In genomic region chr10:56662765-56663447, GRCh38 we compare ENCODE assay signal across 20 cellular contexts.
DNase-seq lines count a peak whose midpoint lies in the region; ATAC-seq lines count a peak whose summit lies in the region.
"Had no signal": no experiment of that assay in that cellular context is flagged by ENCODE, and none has a peak within 500 bp of the region (broad histone marks: within the 10 kb centered on the region; RNA-seq: fewer than 3 reads in every experiment).

No MANE protein-coding gene starts in this region.

- H3K36me3 Mint-ChIP-seq in activated T-helper 17 cell treated with anti-CD3 and anti-CD28 coated beads, Interleukin-2, amount 50 U/mL, for 72 hours (ENCODE audit: low read depth) = no peaks in the 10 kb centered on the region

- no peak overlapping the region for H3K27ac Mint-ChIP-seq in activated T-helper 17 cell treated with anti-CD3 and anti-CD28 coated beads, Interleukin-2, amount 50 U/mL, for 72 hours
- H3K27ac Mint-ChIP-seq: activated naive CD4-positive, alpha-beta T cell treated with anti-CD3 and anti-CD28 coated beads for 36 hours; T-helper 17 cell had no signal

- no peak for DNase-seq in activated effector memory CD4-positive, alpha-beta T cell treated with anti-CD3 and anti-CD28 coated beads, Interleukin-2, amount 50 U/mL, for 16 hours
- DNase-seq in UCSD-AML1 (lab: John Stamatoyannopoulos, UW; ENCODE audit: unreplicated experiment) (no peak), hippocampal formation (lab: John Stamatoyannopoulos, UW) (no peak)
- DNase-seq: activated CD4-positive, alpha-beta T cell treated with anti-CD3 and anti-CD28 coated beads, Interleukin-2, amount 50 U/mL, for 48 hours; activated naive CD4-positive, alpha-beta T cell treated with anti-CD3 and anti-CD28 coated beads for 36 hours; cerebellar nuclear complex; DMS53; erythroblast; mammary epithelial cell; MG63; NCI-H2227 treated with DMSO at 0.1 percent for 48 hours; pancreas; Peyer's patch; stimulated activated CD4-positive, alpha-beta T cell treated with anti-CD3 and anti-CD28 coated beads, Interleukin-15, amount 100 ng/mL, for 24 hours; T-helper 17 cell had no signal

- H3K4me3 Mint-ChIP-seq in activated T-helper 17 cell treated with anti-CD3 and anti-CD28 coated beads, Interleukin-2, amount 50 U/mL, for 72 hours = no peak overlapping the region
- H3K4me3 Mint-ChIP-seq: activated naive CD4-positive, alpha-beta T cell treated with anti-CD3 and anti-CD28 coated beads for 36 hours; T-helper 17 cell had no signal

- no peaks in the 10 kb centered on the region for H3K27me3 Mint-ChIP-seq in activated T-helper 17 cell treated with anti-CD3 and anti-CD28 coated beads, Interleukin-2, amount 50 U/mL, for 72 hours
- H3K27me3 Mint-ChIP-seq: T-helper 17 cell had no signal

- peak; percentile 99 for ATAC-seq in GM18861 (IDR thresholded peaks at IDR 0.05; ENCODE audit: unreplicated experiment)
- ATAC-seq in GM21423 (IDR thresholded peaks at IDR 0.05; ENCODE audit: unreplicated experiment) = peak; percentile 98
- peak; percentile 96 for ATAC-seq in HG02943 (IDR thresholded peaks at IDR 0.05; ENCODE audit: low read depth, unreplicated experiment)
- ATAC-seq in HG03521 (IDR thresholded peaks at IDR 0.05; ENCODE audit: unreplicated experiment) = peak; percentile 87
- no peak for ATAC-seq in activated T-helper 17 cell treated with anti-CD3 and anti-CD28 coated beads, Interleukin-2, amount 50 U/mL, for 72 hours (replicated peaks)
- ATAC-seq: pancreas, T-helper 17 cell had no signal

- no peaks in the 10 kb centered on the region for H3K4me1 Mint-ChIP-seq in activated T-helper 17 cell treated with anti-CD3 and anti-CD28 coated beads, Interleukin-2, amount 50 U/mL, for 72 hours
- H3K4me1 Mint-ChIP-seq: T-helper 17 cell had no signal

- H3K9me3 Mint-ChIP-seq in activated T-helper 17 cell treated with anti-CD3 and anti-CD28 coated beads, Interleukin-2, amount 50 U/mL, for 72 hours = no peaks in the 10 kb centered on the region
- H3K9me3 Mint-ChIP-seq: activated naive CD4-positive, alpha-beta T cell treated with anti-CD3 and anti-CD28 coated beads for 36 hours had no signal
